Comparison of ENCODE assay signal across 14 cellular contexts in genomic region chr7:18499407-18500197, GRCh38. TPM values are rescaled to one million over a fixed set of nuclear protein-coding genes. Genes with fewer than 3 reads are reported as not detected.
DNase-seq lines count a peak whose midpoint lies in the region; ATAC-seq, FAIRE-seq and TF ChIP-seq lines count a peak whose summit lies in the region.
"Had no signal": no experiment of that assay in that cellular context is flagged by ENCODE, and none has a peak within 500 bp of the region (broad histone marks: within the 10 kb centered on the region; RNA-seq: fewer than 3 reads in every experiment).

No MANE protein-coding gene starts in this region.

- ATAC-seq in HepG2: no peak
- peak; percentile 73 for ATAC-seq in PC-3
- peak; percentile 39 to 53 for ATAC-seq in left cardiac atrium
- no peak for ATAC-seq in GM21717 (IDR thresholded peaks at IDR 0.05; ENCODE audit: unreplicated experiment)
- ATAC-seq in GM21825 (IDR thresholded peaks at IDR 0.05; ENCODE audit: unreplicated experiment): no peak

- TF ChIP-seq CTCF in liver (IDR thresholded peaks at IDR 0.05; ENCODE audit: low read depth, low read length, missing input control) (no peak), HepG2 (CRISPR knock-in tag; IDR thresholded peaks at IDR 0.05) (no peak), PC-3 (conservative IDR thresholded peaks at IDR 0.05; ENCODE audit: low read depth, low read length) (no peak)

- H3K36me3 ChIP-seq in liver (ENCODE audit: control insufficient read depth in 4 of 4, insufficient read depth in 3 of 4, low read depth in 1 of 4, low read length in 3 of 4): no peaks in the 10 kb centered on the region
- no peaks in the 10 kb centered on the region for H3K36me3 ChIP-seq in HepG2 (replicated peaks in 1 of 2; ENCODE audit: control insufficient read depth in 1 of 2, insufficient read depth in 2 of 2, low read length in 2 of 2)
- no peaks in the 10 kb centered on the region for H3K36me3 ChIP-seq in PC-3 (ENCODE audit: low read depth, low read length)
- H3K36me3 ChIP-seq: tibial nerve had no signal

- H3K9ac ChIP-seq in liver (ENCODE audit: low read depth in 1 of 2, low read length in 2 of 2): no peak overlapping the region
- H3K9ac ChIP-seq in HepG2 (ENCODE audit: insufficient read depth, low read depth, low read length): no peak overlapping the region
- no peak overlapping the region for H3K9ac ChIP-seq in PC-3 (ENCODE audit: low read length)

- DNase-seq in HepG2 (ENCODE audit: low spot score) (no peak), PC-3 (peak; percentile 62), left cardiac atrium (peak; percentile 32), middle frontal gyrus (ENCODE audit: extremely low spot score, low spot score) (no peak)
- DNase-seq in stimulated activated CD4-positive, alpha-beta T cell treated with anti-CD3 and anti-CD28 coated beads, Interleukin-2, amount 100 ng/mL, for 24 hours: no peak
- DNase-seq: activated CD4-positive, alpha-beta T cell treated with anti-CD3 and anti-CD28 coated beads, Interleukin-2, amount 50 U/mL, for 48 hours; activated naive CD4-positive, alpha-beta T cell; MV-4-11; NK-92 treated with Interleukin-12 subunit alpha and Interleukin-12 subunit beta, amount 100 ng/mL, for 24 hours; T-helper 2 cell had no signal

- H3F3A ChIP-seq in PC-3 (ENCODE audit: low read length, unreplicated experiment): no peaks in the 10 kb centered on the region

- TF ChIP-seq EP300 in HepG2 (IDR thresholded peaks at IDR 0.05; ENCODE audit: low read depth in 2 of 2, low read length in 2 of 2) (no peak), HepG2 (CRISPR knock-in tag; IDR thresholded peaks at IDR 0.05; ENCODE audit: borderline replicate concordance) (no peak)

- WGBS in liver: 62% methylated on average over 3 of the region's 3 CpGs
- 3% methylated on average over 3 of the region's 3 CpGs for WGBS in HepG2 (ENCODE audit: low lambda C conversion rate)

- no peaks in the 10 kb centered on the region for H3K9me3 ChIP-seq in liver (ENCODE audit: control insufficient read depth in 4 of 4, low read length in 3 of 4)
- H3K9me3 ChIP-seq in HepG2 (ENCODE audit: low read length): no peaks in the 10 kb centered on the region
- H3K9me3 ChIP-seq in PC-3 (ENCODE audit: low read length): no peaks in the 10 kb centered on the region
- H3K9me3 ChIP-seq: tibial nerve had no signal

- in situ Hi-C loops in HepG2 (cut with HindIII; ENCODE audit: extremely low pct_ligation_motif_present, low pct_unique_long_range_greater_than_20kb): no loop called here

- POLR2A ChIA-PET in HepG2 (lab: Yijun Ruan, JAX) (no interaction called here), PC-3 (lab: Charles Lee; ENCODE audit: unreplicated experiment) (no interaction called here)

- peaks cover 0 to 9% (median 6%) of the 10 kb centered on the region in 4 donors for H3K4me1 ChIP-seq in liver (ENCODE audit: control insufficient read depth in 4 of 4, insufficient read depth in 4 of 4, low read length in 3 of 4)
- H3K4me1 ChIP-seq in HepG2 (ENCODE audit: insufficient read depth, low read length): no peaks in the 10 kb centered on the region
- peaks cover 6% of the 10 kb centered on the region for H3K4me1 ChIP-seq in PC-3 (ENCODE audit: insufficient read depth, low read length)

- H4K20me1 ChIP-seq in HepG2 (ENCODE audit: insufficient read depth, low read length) (no peaks in the 10 kb centered on the region), PC-3 (ENCODE audit: low read length) (no peaks in the 10 kb centered on the region)

- CTCF ChIA-PET in HepG2 (lab: Yijun Ruan, JAX; ENCODE audit: low intra/inter-chr PET ratio, low total read pairs): no interaction called here
- CTCF ChIA-PET in PC-3 (lab: Charles Lee): no interaction called here

- TF ChIP-seq RAD21 in liver (IDR thresholded peaks at IDR 0.05) (peak; percentile 7 to 9), HepG2 (CRISPR knock-in tag; IDR thresholded peaks at IDR 0.05) (no peak)

- TF ChIP-seq POLR2A in HepG2 (IDR thresholded peaks at IDR 0.05; ENCODE audit: insufficient read depth in 1 of 2, low read depth in 2 of 2, low read length in 2 of 2): no peak

- H3K27ac ChIP-seq in liver (ENCODE audit: low read depth in 1 of 2, low read length in 2 of 2) (no peak overlapping the region), HepG2 (ENCODE audit: extremely low read length, insufficient read depth, low read length) (no peak overlapping the region), PC-3 (ENCODE audit: low read length) (no peak overlapping the region)
- H3K27ac ChIP-seq: tibial nerve had no signal

- intact Hi-C loops in HepG2 (cut with micrococcal nuclease; ENCODE audit: unreplicated experiment) (no loop called here), PC-3 (cut with micrococcal nuclease) (no loop called here), left cardiac atrium (cut with DNase I) (loop anchor here in 1 of 2 donors (10.0 kb wide), 1 partner anchor 145 kb away; no protein-coding TSS in a partner anchor)

- no peaks in the 10 kb centered on the region for H3K9me2 ChIP-seq in PC-3 (replicated peaks; ENCODE audit: low read length)

- FAIRE-seq in HepG2 (lab: Jason Lieb, UNC): no peak

- H3K79me2 ChIP-seq in HepG2 (ENCODE audit: insufficient read depth, low read length) (no peaks in the 10 kb centered on the region), PC-3 (ENCODE audit: low read length) (no peaks in the 10 kb centered on the region)

- H3K4me3 ChIP-seq in liver (ENCODE audit: low read depth in 1 of 3, low read length in 3 of 3): no peak overlapping the region
- no peak overlapping the region for H3K4me3 ChIP-seq in HepG2 (replicated peaks in 1 of 3; ENCODE audit: insufficient read depth in 1 of 3, low read depth in 2 of 3, low read length in 3 of 3)
- H3K4me3 ChIP-seq in PC-3 (ENCODE audit: low read length): no peak overlapping the region
- H3K4me3 ChIP-seq: tibial nerve had no signal

- H3K27me3 ChIP-seq in liver (ENCODE audit: control insufficient read depth in 4 of 4, insufficient read depth in 4 of 4, low read length in 3 of 4): peaks cover 0 to 7% (median 1%) of the 10 kb centered on the region in 4 donors
- H3K27me3 ChIP-seq in HepG2 (ENCODE audit: control insufficient read depth in 1 of 2, insufficient read depth in 2 of 2, low read length in 2 of 2): no peaks in the 10 kb centered on the region
- H3K27me3 ChIP-seq in PC-3 (ENCODE audit: low read length): no peaks in the 10 kb centered on the region
- H3K27me3 ChIP-seq: tibial nerve had no signal

- no peak overlapping the region for H3K4me2 ChIP-seq in HepG2 (ENCODE audit: low read depth, low read length)
- H3K4me2 ChIP-seq in PC-3 (ENCODE audit: low read length): no peak overlapping the region

- H2AFZ ChIP-seq in HepG2 (ENCODE audit: low read length) (no peak overlapping the region), PC-3 (ENCODE audit: low read length) (no peak overlapping the region)

- BruUV-seq in HepG2 (replicated peaks; lab: Mats Ljungman, UMichigan): no TSS peak
- no TSS peak for BruUV-seq in PC-3 (replicated peaks; lab: Mats Ljungman, UMichigan)

TF ChIP-seq in HepG2, 621 proteins besides CTCF, POLR2A, EP300 and RAD21 (continues in another document):
- TF ChIP-seq MEIS1 (CRISPR knock-in tag; IDR thresholded peaks at IDR 0.05; ENCODE audit: borderline replicate concordance) (no peak), MEF2D (CRISPR knock-in tag; IDR thresholded peaks at IDR 0.05) (no peak), ONECUT2 (CRISPR knock-in tag; IDR thresholded peaks at IDR 0.05) (no peak), ZFP37 (CRISPR knock-in tag; IDR thresholded peaks at IDR 0.05; ENCODE audit: borderline replicate concordance) (no peak), ZBTB37 (CRISPR knock-in tag; IDR thresholded peaks at IDR 0.05) (no peak), ZNF121 (CRISPR knock-in tag; IDR thresholded peaks at IDR 0.05) (no peak), MLLT10 (CRISPR knock-in tag; IDR thresholded peaks at IDR 0.05) (no peak), SUZ12 (IDR thresholded peaks at IDR 0.05; ENCODE audit: low read depth, low read length) (no peak)

RNA-seq across cellular contexts. Expression of gene HDAC9, which starts 4.1 kb away (rescaled TPM):
- total RNA-seq in liver (10 to 100 TPM in 1 of 2 donors, 1 to 10 TPM in 1; 3.4 to 10.1 TPM), HepG2 (2016; rRNA removed; fragmentation: Illumina TruSeq; extraction: Trizol) (0.06 and 0.07 TPM in 2 replicates), PC-3 (2014; rRNA removed) (6.8 and 7.8 TPM in 2 replicates), left cardiac atrium (10 to 100 TPM; 16.0 to 22.4 TPM)
- polyA plus RNA-seq in liver (1 to 10 TPM; 1.0 to 1.3 TPM), HepG2 (2011; rRNA removed) (0.05 and 0.09 TPM in 2 replicates)
- total RNA-seq in HepG2 (2016; cell fraction: cytosol; rRNA removed; fragmentation: Illumina TruSeq; extraction: Trizol; ENCODE audit: low read depth): not detected in 2 replicates
- total RNA-seq in HepG2 (2016; cell fraction: insoluble cytoplasmic fraction; rRNA removed; fragmentation: Illumina TruSeq; extraction: Trizol): 0.12 and 0.15 TPM in 2 replicates
- total RNA-seq in HepG2 (2016; cell fraction: membrane; rRNA removed; fragmentation: Illumina TruSeq; extraction: Trizol): 0.03 and 0.10 TPM in 2 replicates
- not detected in 2 replicates for total RNA-seq in HepG2 (2016; cell fraction: nucleus; rRNA removed; fragmentation: Illumina TruSeq; extraction: Trizol)
- 0.04 TPM in 1 of 2 replicates, not detected in the other for polyA plus RNA-seq in HepG2 (2011; cell fraction: cytosol; rRNA removed)
- 0.07 and 0.10 TPM in 2 replicates for polyA plus RNA-seq in HepG2 (2011; cell fraction: nucleus; rRNA removed)
- polyA plus RNA-seq in HepG2 (2012): not detected in 2 replicates
- polyA plus RNA-seq in HepG2 (2016; cell fraction: cytosol; fragmentation: Illumina TruSeq; extraction: Trizol; ENCODE audit: low read depth): not detected in 2 replicates
- polyA plus RNA-seq in HepG2 (2016; cell fraction: insoluble cytoplasmic fraction; fragmentation: Illumina TruSeq; extraction: Trizol; ENCODE audit: low read depth): 0.11 and 0.14 TPM in 2 replicates
- polyA plus RNA-seq in HepG2 (2016; cell fraction: membrane; fragmentation: Illumina TruSeq; extraction: Trizol; ENCODE audit: low read depth): not detected in 2 replicates
- not detected in 2 replicates for polyA plus RNA-seq in HepG2 (2016; cell fraction: nucleus; fragmentation: Illumina TruSeq; extraction: Trizol; ENCODE audit: insufficient read depth, low read depth)
- 1.6 TPM in 1 of 2 replicates, not detected in the other for polyA minus RNA-seq in HepG2 (2011; rRNA and poly(A)+ RNA removed; ENCODE audit: low replicate concordance)
- not detected in 2 replicates for polyA minus RNA-seq in HepG2 (2011; cell fraction: cytosol; rRNA and poly(A)+ RNA removed)
- 0.25 and 0.64 TPM in 2 replicates for polyA minus RNA-seq in HepG2 (2011; cell fraction: nucleus; rRNA and poly(A)+ RNA removed)

Comparison
In these comparisons a context has a peak if more than half of its experiments do, and no peak if none do; other contexts are left out.
1. ATAC-seq: peak in PC-3 (single experiment) and left cardiac atrium (2 of 2); none in HepG2 (single experiment), GM21717 (single experiment) and GM21825 (single experiment).
2. DNase-seq: peak in PC-3 (single experiment) and left cardiac atrium (single experiment); none in HepG2 (single experiment), stimulated activated CD4-positive, alpha-beta T cell treated with anti-CD3 and anti-CD28 coated beads, Interleukin-2, amount 100 ng/mL, for 24 hours (0 of 2) and middle frontal gyrus (single experiment).